Comparison of ENCODE assay signal across 1 cellular context in the genomic region with DNA sequence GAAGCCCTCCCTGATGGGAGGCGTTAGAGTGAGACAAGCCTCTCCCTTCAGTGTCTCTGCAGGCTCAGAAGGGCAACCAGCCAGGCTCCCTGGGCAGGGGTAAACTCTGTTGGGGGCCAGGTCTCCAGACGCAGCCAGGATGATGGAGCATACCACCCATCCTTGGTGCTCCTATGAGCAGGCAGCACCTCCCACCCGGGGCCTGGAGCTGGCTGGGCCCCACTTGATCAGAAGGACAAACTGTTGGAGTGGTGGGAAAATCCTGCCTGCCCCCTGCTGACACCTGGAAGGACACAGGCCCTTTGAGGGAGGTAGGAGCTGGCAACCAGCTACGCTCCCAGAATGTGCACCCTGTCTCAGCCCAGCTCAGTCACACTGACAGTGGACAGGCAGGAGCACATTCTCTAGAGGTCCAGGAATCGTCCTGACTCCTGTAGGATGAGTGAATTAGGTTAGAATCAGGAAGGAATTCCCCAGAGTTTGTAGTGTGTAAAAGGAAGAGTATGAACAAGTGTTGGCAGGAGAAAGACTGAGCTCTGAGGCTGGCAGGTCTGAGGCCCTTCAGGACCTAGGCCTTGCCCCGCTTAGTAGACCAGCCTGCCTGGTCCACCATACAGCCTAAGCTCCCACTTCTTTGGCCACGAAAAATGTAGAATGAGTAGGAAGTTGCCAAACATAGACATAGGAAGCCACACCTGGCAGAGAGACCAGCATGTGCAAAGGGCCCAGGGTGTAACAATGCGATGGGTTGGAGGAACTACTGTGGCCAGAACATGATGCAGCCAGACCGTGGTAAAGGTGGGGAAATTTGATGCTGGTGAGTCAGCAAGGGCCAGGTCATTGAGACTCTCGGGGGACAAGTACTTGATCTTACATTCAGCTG.
A peak's percentile ranks its signal among the peaks of the same experiment; 100 is the strongest.
TF ChIP-seq lines count a peak whose summit lies in the region.

No MANE protein-coding gene starts in this region.

TF ChIP-seq in HEK293, 187 proteins besides CTCF, POLR2A, EP300 and RAD21 (continued from another document):
- no peak for TF ChIP-seq ZNF324 (tag by site-specific recombination; IDR thresholded peaks at IDR 0.05)
- peak; percentile 97 for TF ChIP-seq GLIS1 (tag by site-specific recombination; IDR thresholded peaks at IDR 0.05)
- TF ChIP-seq, protein P1, sequence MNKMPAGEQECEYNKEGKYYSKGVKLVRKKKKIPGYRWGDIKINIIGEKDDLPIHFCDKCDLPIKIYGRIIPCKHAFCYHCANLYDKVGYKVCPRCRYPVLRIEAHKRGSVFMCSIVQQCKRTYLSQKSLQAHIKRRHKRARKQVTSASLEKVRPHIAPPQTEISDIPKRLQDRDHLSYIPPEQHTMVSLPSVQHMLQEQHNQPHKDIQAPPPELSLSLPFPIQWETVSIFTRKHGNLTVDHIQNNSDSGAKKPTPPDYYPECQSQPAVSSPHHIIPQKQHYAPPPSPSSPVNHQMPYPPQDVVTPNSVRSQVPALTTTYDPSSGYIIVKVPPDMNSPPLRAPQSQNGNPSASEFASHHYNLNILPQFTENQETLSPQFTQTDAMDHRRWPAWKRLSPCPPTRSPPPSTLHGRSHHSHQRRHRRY (tag by site-specific recombination; IDR thresholded peaks at IDR 0.05): no peak
- peak; percentile 84 for TF ChIP-seq ZNF623 (tag by site-specific recombination; IDR thresholded peaks at IDR 0.05)
- TF ChIP-seq ZNF670 (tag by site-specific recombination; IDR thresholded peaks at IDR 0.05; ENCODE audit: low read depth): no peak
- no peak for TF ChIP-seq ZNF133 (tag by site-specific recombination; IDR thresholded peaks at IDR 0.05)
- TF ChIP-seq GLIS2 (tag by site-specific recombination; IDR thresholded peaks at IDR 0.05): peak; percentile 41; the same call in 1 of the 2 replicates
